28 cellular contexts compared by ENCODE assay signal in the genomic region with DNA sequence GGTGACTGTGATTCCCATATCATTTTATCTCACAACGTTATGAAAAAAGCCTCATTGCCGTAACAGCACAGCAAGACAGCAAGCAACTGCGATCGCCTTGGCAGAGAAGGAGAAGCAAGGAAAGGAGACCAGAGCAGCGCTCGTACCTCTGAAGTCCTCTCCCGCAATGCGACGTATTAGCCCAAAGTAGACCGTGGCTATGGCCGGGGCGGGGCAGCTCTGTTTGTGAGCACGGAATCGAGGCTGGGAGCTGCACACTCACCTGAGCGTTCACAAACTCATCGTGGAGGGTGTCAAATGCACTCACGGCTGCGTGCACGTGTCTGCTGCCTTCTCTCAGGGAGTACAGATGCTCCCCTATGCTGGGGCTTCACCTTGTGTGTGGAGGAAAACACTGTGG.
"Had no signal": no experiment of that assay in that cellular context is flagged by ENCODE, and none has a peak within 500 bp of the region (broad histone marks: within the 10 kb centered on the region; RNA-seq: fewer than 3 reads in every experiment).

No MANE protein-coding gene starts in this region.

- H3K9me3 ChIP-seq: gastrocnemius medialis, heart right ventricle, mucosa of descending colon, psoas muscle, right lobe of liver, stomach, thyroid gland had no signal

- H3K4me3 Mint-ChIP-seq: endodermal cell; mesothelial cell of epicardium; naive B cell; natural killer cell treated with Interleukin-12 subunit alpha and Interleukin-12 subunit beta and Interleukin-15 and Interleukin-18, amount 100 ng/mL, for 72 hours; neural crest cell; stimulated activated effector memory CD8-positive, alpha-beta T cell treated with anti-CD3 and anti-CD28 coated beads, Interleukin-12 subunit alpha, Interleukin-12 subunit beta, amount 100 ng/mL, for 72 hours had no signal

- H3K27ac ChIP-seq: cardiac muscle cell, epithelial cell of prostate, gastrocnemius medialis, heart right ventricle, psoas muscle, right lobe of liver, stomach, thyroid gland had no signal

- H3K27ac Mint-ChIP-seq: endodermal cell; mesothelial cell of epicardium; naive B cell; natural killer cell treated with Interleukin-12 subunit alpha and Interleukin-12 subunit beta and Interleukin-15 and Interleukin-18, amount 100 ng/mL, for 72 hours; stimulated activated effector memory CD8-positive, alpha-beta T cell treated with anti-CD3 and anti-CD28 coated beads, Interleukin-12 subunit alpha, Interleukin-12 subunit beta, amount 100 ng/mL, for 72 hours had no signal

- H3K9me3 Mint-ChIP-seq: mesothelial cell of epicardium; naive B cell; natural killer cell treated with Interleukin-12 subunit alpha and Interleukin-12 subunit beta and Interleukin-15 and Interleukin-18, amount 100 ng/mL, for 72 hours; neural crest cell; stimulated activated effector memory CD8-positive, alpha-beta T cell treated with anti-CD3 and anti-CD28 coated beads, Interleukin-12 subunit alpha, Interleukin-12 subunit beta, amount 100 ng/mL, for 72 hours had no signal

- H3K36me3 Mint-ChIP-seq: mesothelial cell of epicardium; naive B cell; natural killer cell treated with Interleukin-12 subunit alpha and Interleukin-12 subunit beta and Interleukin-15 and Interleukin-18, amount 100 ng/mL, for 72 hours; stimulated activated effector memory CD8-positive, alpha-beta T cell treated with anti-CD3 and anti-CD28 coated beads, Interleukin-12 subunit alpha, Interleukin-12 subunit beta, amount 100 ng/mL, for 72 hours had no signal

- FAIRE-seq: islet of Langerhans had no signal

- H3K36me3 ChIP-seq: cardiac muscle cell, gastrocnemius medialis, heart right ventricle, right lobe of liver, stomach, thyroid gland had no signal

- DNase-seq: cortex of kidney; endodermal cell; foreskin fibroblast; gastrocnemius medialis; hippocampal formation; kidney glomerular epithelial cell; left colon; mesenchymal stem cell; naive B cell; right lobe of liver; stimulated activated CD4-positive, alpha-beta T cell treated with anti-CD3 and anti-CD28 coated beads, Interleukin-2, amount 100 ng/mL, for 24 hours; stimulated activated CD4-positive, alpha-beta T cell treated with anti-CD3 and anti-CD28 coated beads, Interleukin-4, amount 100 ng/mL, for 24 hours; stimulated activated naive CD4-positive, alpha-beta T cell treated with Interleukin-2 at 50 U/mL for 16 hours; stomach; thyroid gland; trophoblast cell had no signal

- H3K27me3 ChIP-seq: right lobe of liver, thyroid gland had no signal

- H3K4me2 ChIP-seq: smooth muscle cell had no signal

- ATAC-seq: esophagus mucosa; gastrocnemius medialis; heart right ventricle; left colon; mucosa of descending colon; natural killer cell treated with Interleukin-12 subunit alpha and Interleukin-12 subunit beta and Interleukin-15 and Interleukin-18, amount 100 ng/mL, for 72 hours; psoas muscle; right lobe of liver had no signal

- H3K4me1 Mint-ChIP-seq: endodermal cell; mesothelial cell of epicardium; naive B cell; stimulated activated effector memory CD8-positive, alpha-beta T cell treated with anti-CD3 and anti-CD28 coated beads, Interleukin-12 subunit alpha, Interleukin-12 subunit beta, amount 100 ng/mL, for 72 hours had no signal

- H3K4me3 ChIP-seq: cardiac muscle cell, gastrocnemius medialis, heart right ventricle, mucosa of descending colon, psoas muscle, right lobe of liver, smooth muscle cell, stomach, thyroid gland had no signal

- H3K4me1 ChIP-seq: gastrocnemius medialis, heart right ventricle, psoas muscle, right lobe of liver, stomach, thyroid gland had no signal
